ENCODE assay signal across 13 cellular contexts in the genomic region with DNA sequence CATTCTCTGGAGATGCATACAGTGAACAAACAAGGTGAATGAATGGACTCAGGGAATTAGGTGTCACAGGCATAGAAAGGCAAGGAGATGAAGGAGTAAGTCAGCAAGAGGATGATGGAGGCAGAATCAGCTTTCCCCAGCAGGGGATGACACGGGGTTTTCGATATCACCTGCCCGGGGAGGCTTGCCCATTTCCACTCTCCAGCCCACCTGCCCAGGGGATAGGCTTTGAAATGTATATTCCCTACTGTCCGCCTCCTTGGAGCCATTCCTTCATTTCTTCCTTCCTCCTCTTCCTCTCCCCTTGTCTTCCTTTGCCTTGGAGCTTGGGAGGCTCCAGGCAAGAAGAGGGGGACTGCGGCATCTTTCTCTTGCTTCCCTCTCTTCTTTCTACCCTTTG. TPM values are rescaled to one million over a fixed set of nuclear protein-coding genes. Genes with fewer than 3 reads are reported as not detected.
DNase-seq lines count a peak whose midpoint lies in the region; ATAC-seq and TF ChIP-seq lines count a peak whose summit lies in the region.
"Had no signal": no experiment of that assay in that cellular context is flagged by ENCODE, and none has a peak within 500 bp of the region (broad histone marks: within the 10 kb centered on the region; RNA-seq: fewer than 3 reads in every experiment).

No MANE protein-coding gene starts in this region.

- H3K9me2 ChIP-seq in Karpas-422 (replicated peaks; ENCODE audit: insufficient read depth, low read length): no peaks in the 10 kb centered on the region
- H3K9me2 ChIP-seq: SK-N-SH had no signal

- H3K23ac ChIP-seq in H9 (ENCODE audit: insufficient read length, low read depth, low read length): no peak overlapping the region

- H4K8ac ChIP-seq in H9 (replicated peaks; ENCODE audit: insufficient read length, low read depth, low read length): no peak overlapping the region

- no peak overlapping the region for H2BK120ac ChIP-seq in H9 (ENCODE audit: low read depth, low read length, poor library complexity, severe bottlenecking)

- no peaks in the 10 kb centered on the region for H3K27me3 ChIP-seq in CD4-positive, alpha-beta T cell (ENCODE audit: control insufficient read depth, insufficient read depth, low read length)
- H3K27me3 ChIP-seq in Karpas-422 (ENCODE audit: low read length): no peaks in the 10 kb centered on the region
- H3K27me3 ChIP-seq in naive thymus-derived CD4-positive, alpha-beta T cell (ENCODE audit: control insufficient read depth in 2 of 2, insufficient read depth in 2 of 2, low read length in 2 of 2): no peaks in the 10 kb centered on the region
- no peaks in the 10 kb centered on the region for H3K27me3 ChIP-seq in prostate gland (replicated peaks; ENCODE audit: insufficient read depth)
- H3K27me3 ChIP-seq in H9 (ENCODE audit: insufficient read depth, low read length): no peaks in the 10 kb centered on the region
- H3K27me3 ChIP-seq: pancreas, thyroid gland had no signal

- TF ChIP-seq POLR2A in prostate gland (IDR thresholded peaks at IDR 0.05): no peak

- H3K9me3 Mint-ChIP-seq in CD4-positive, alpha-beta T cell: no peaks in the 10 kb centered on the region
- H3K9me3 Mint-ChIP-seq in activated naive CD8-positive, alpha-beta T cell treated with anti-CD3 and anti-CD28 coated beads for 36 hours: no peaks in the 10 kb centered on the region
- peaks cover 0 to 2% (median 0%) of the 10 kb centered on the region in 11 donors for H3K9me3 Mint-ChIP-seq in naive thymus-derived CD4-positive, alpha-beta T cell
- H3K9me3 Mint-ChIP-seq in H9: peaks cover 2 to 3% of the 10 kb centered on the region in 2 experiments; a peak in 2 of 5 replicates

- intact Hi-C loops in CD4-positive, alpha-beta T cell (cut with DNase I, micrococcal nuclease): loop anchor here (1.0 to 2.0 kb wide), 4 partner anchors 23 to 150 kb away; a partner anchor contains a TSS
- intact Hi-C loops in naive thymus-derived CD4-positive, alpha-beta T cell (cut with micrococcal nuclease): loop anchor here (1.0 to 10.0 kb wide), 7 partner anchors 23 to 776 kb away; a partner anchor contains a TSS
- intact Hi-C loops in prostate gland (cut with DNase I): no loop called here

- WGBS in prostate gland: 95% methylated on average over 5 of the region's 5 CpGs
- no CpG with 5 or more reads among the region's 5 CpGs for whole genome bisulfite sequencing in H9 (ENCODE audit: extremely low coverage, insufficient read length, low lambda C conversion rate)

- ATAC-seq in CD4-positive, alpha-beta T cell (ENCODE audit: poor library complexity): no peak
- ATAC-seq in naive thymus-derived CD4-positive, alpha-beta T cell: no peak
- no peak for ATAC-seq in HG03565 (IDR thresholded peaks at IDR 0.05; ENCODE audit: unreplicated experiment)

- H3K79me2 ChIP-seq in Karpas-422 (ENCODE audit: low read length) (no peaks in the 10 kb centered on the region), H9 (ENCODE audit: insufficient read depth, low read length) (no peaks in the 10 kb centered on the region)

- no peak overlapping the region for H2BK12ac ChIP-seq in H9 (ENCODE audit: insufficient read length, low read depth, low read length)

- no peak overlapping the region for H3K56ac ChIP-seq in H9 (ENCODE audit: insufficient read length, low read depth, low read length)

- no peak overlapping the region for H2BK20ac ChIP-seq in H9 (ENCODE audit: low read depth, low read length, poor library complexity, severe bottlenecking)

- no peak overlapping the region for H3T11ph ChIP-seq in H9 (ENCODE audit: low read length)

- no peak overlapping the region for H2BK15ac ChIP-seq in H9 (ENCODE audit: low read depth, low read length)

- no peak overlapping the region for H4K91ac ChIP-seq in H9 (ENCODE audit: insufficient read length, low read depth, low read length)

- H3K9me3 ChIP-seq in CD4-positive, alpha-beta T cell (ENCODE audit: control insufficient read depth, low read length): peaks cover 4% of the 10 kb centered on the region
- H3K9me3 ChIP-seq in Karpas-422 (ENCODE audit: low read length) (0 out of 2 replicates have a peak, but pooled peaks cover 3% of the 10 kb centered on the region), prostate gland (no peaks in the 10 kb centered on the region), H9 (ENCODE audit: control insufficient read depth, low read depth, low read length) (no peaks in the 10 kb centered on the region)
- H3K9me3 ChIP-seq in naive thymus-derived CD4-positive, alpha-beta T cell (ENCODE audit: control insufficient read depth in 2 of 3, low read length in 3 of 3): no peaks in the 10 kb centered on the region
- H3K9me3 ChIP-seq: pancreas, SK-N-SH, thyroid gland had no signal

- no peak overlapping the region for H3K4ac ChIP-seq in H9 (ENCODE audit: low read depth, low read length)

- peaks cover 17% of the 10 kb centered on the region for H3K4me1 Mint-ChIP-seq in CD4-positive, alpha-beta T cell (ENCODE audit: low read depth)
- peaks cover 14% of the 10 kb centered on the region for H3K4me1 Mint-ChIP-seq in activated naive CD8-positive, alpha-beta T cell treated with anti-CD3 and anti-CD28 coated beads for 36 hours
- H3K4me1 Mint-ChIP-seq in naive thymus-derived CD4-positive, alpha-beta T cell: peaks cover 10 to 27% (median 19%) of the 10 kb centered on the region in 7 donors
- H3K4me1 Mint-ChIP-seq in H9: peaks cover 30 to 33% of the 10 kb centered on the region in 2 experiments

- H3K4me2 ChIP-seq in Karpas-422 (ENCODE audit: low read depth, low read length, poor library complexity, severe bottlenecking) (peak overlapping the region; percentile 69), H9 (ENCODE audit: insufficient read depth, insufficient read length, low read length) (no peak overlapping the region)
- H3K4me2 ChIP-seq: SK-N-SH had no signal

- no peaks in the 10 kb centered on the region for H4K20me1 ChIP-seq in Karpas-422 (ENCODE audit: insufficient read depth, low read depth, low read length)
- no peaks in the 10 kb centered on the region for H4K20me1 ChIP-seq in H9 (ENCODE audit: control insufficient read depth, insufficient read depth, insufficient read length)

- H3K4me1 ChIP-seq in Karpas-422 (ENCODE audit: low read length) (peaks cover 40% of the 10 kb centered on the region), prostate gland (replicated peaks) (peaks cover 6% of the 10 kb centered on the region), H9 (ENCODE audit: insufficient read depth, low read length) (peaks cover 5% of the 10 kb centered on the region; the same call in 1 of the 2 replicates)
- H3K4me1 ChIP-seq in naive thymus-derived CD4-positive, alpha-beta T cell (ENCODE audit: control insufficient read depth in 2 of 2, insufficient read depth in 2 of 2, low read length in 2 of 2): peaks cover 16 to 18% of the 10 kb centered on the region in 2 donors

- H3K27me3 Mint-ChIP-seq in CD4-positive, alpha-beta T cell: no peaks in the 10 kb centered on the region
- no peaks in the 10 kb centered on the region for H3K27me3 Mint-ChIP-seq in activated naive CD8-positive, alpha-beta T cell treated with anti-CD3 and anti-CD28 coated beads for 36 hours
- H3K27me3 Mint-ChIP-seq in naive thymus-derived CD4-positive, alpha-beta T cell: no peaks in the 10 kb centered on the region
- H3K27me3 Mint-ChIP-seq in H9 (ENCODE audit: low read depth): peaks cover 10% of the 10 kb centered on the region

- no peak overlapping the region for H3K14ac ChIP-seq in H9 (ENCODE audit: insufficient read depth, low read length)

- no peaks in the 10 kb centered on the region for H3K23me2 ChIP-seq in H9 (ENCODE audit: insufficient read length, low read depth, low read length, poor library complexity, severe bottlenecking)

- no peak for TF ChIP-seq CTCF in CD4-positive, alpha-beta T cell (IDR thresholded peaks at IDR 0.05)
- TF ChIP-seq CTCF in prostate gland (IDR thresholded peaks at IDR 0.05) (no peak), H9 (conservative IDR thresholded peaks at IDR 0.05) (no peak; the same call in 2 of the 3 replicates)

- no peak overlapping the region for H3K27ac ChIP-seq in CD4-positive, alpha-beta T cell (ENCODE audit: low read depth, low read length)
- H3K27ac ChIP-seq in Karpas-422 (ENCODE audit: low read length): peak overlapping the region; percentile 73
- peak overlapping the region; percentile 57 for H3K27ac ChIP-seq in naive thymus-derived CD4-positive, alpha-beta T cell (ENCODE audit: low read depth, low read length)
- peak overlapping the region in 1 of 2 donors; percentile 35 for H3K27ac ChIP-seq in prostate gland
- H3K27ac ChIP-seq in H9 (ENCODE audit: insufficient read length, low read depth, low read length): no peak overlapping the region
- H3K27ac ChIP-seq: pancreas had no signal

- POLR2A ChIA-PET in CD4-positive, alpha-beta T cell (lab: Charles Lee): interaction anchor here (1.0 to 1.6 kb wide), 8 partner anchors 8 to 271 kb away, joined by 3 to 11 read pairs (median 6); a partner anchor contains a TSS
- POLR2A ChIA-PET in naive thymus-derived CD4-positive, alpha-beta T cell (lab: Charles Lee): interaction anchor here (0.6 to 2.1 kb wide), 10 partner anchors 11 to 239 kb away, joined by 3 to 17 read pairs (median 3); no protein-coding TSS in a partner anchor

- H2AK5ac ChIP-seq in H9 (ENCODE audit: insufficient read length, low read length): no peak overlapping the region

- CTCF ChIA-PET in CD4-positive, alpha-beta T cell (lab: Charles Lee): interaction anchor here (0.9 kb wide), 1 partner anchor 47 kb away, joined by 4 read pairs; no protein-coding TSS in a partner anchor
- CTCF ChIA-PET in naive thymus-derived CD4-positive, alpha-beta T cell (lab: Charles Lee): no interaction called here

- H2BK5ac ChIP-seq in H9 (ENCODE audit: insufficient read length, low read length): no peak overlapping the region

- no peak overlapping the region for H3K4me3 Mint-ChIP-seq in CD4-positive, alpha-beta T cell
- peak overlapping the region; percentile 81 for H3K4me3 Mint-ChIP-seq in activated naive CD8-positive, alpha-beta T cell treated with anti-CD3 and anti-CD28 coated beads for 36 hours
- H3K4me3 Mint-ChIP-seq in naive thymus-derived CD4-positive, alpha-beta T cell: peak overlapping the region in 8 of 10 donors; percentile 77 to 92 (median 86)
- H3K4me3 Mint-ChIP-seq in H9: peak overlapping the region in 1 of 2 experiments; percentile 33; a peak in 1 of 5 replicates

- no peak overlapping the region for H4K5ac ChIP-seq in H9 (ENCODE audit: insufficient read length, low read depth, low read length)

- no peaks in the 10 kb centered on the region for H3K36me3 Mint-ChIP-seq in CD4-positive, alpha-beta T cell (ENCODE audit: low read depth)
- H3K36me3 Mint-ChIP-seq in activated naive CD8-positive, alpha-beta T cell treated with anti-CD3 and anti-CD28 coated beads for 36 hours: no peaks in the 10 kb centered on the region
- H3K36me3 Mint-ChIP-seq in naive thymus-derived CD4-positive, alpha-beta T cell: peaks cover 0 to 11% (median 0%) of the 10 kb centered on the region in 5 donors
- H3K36me3 Mint-ChIP-seq in H9 (ENCODE audit: insufficient read depth in 1 of 3, low read depth in 3 of 3): no peaks in the 10 kb centered on the region

- H3K18ac ChIP-seq in H9 (ENCODE audit: insufficient read length, low read depth, low read length): no peak overlapping the region

- H3K36me3 ChIP-seq in Karpas-422 (ENCODE audit: insufficient read depth, low read length) (no peaks in the 10 kb centered on the region), prostate gland (no peaks in the 10 kb centered on the region)
- no peaks in the 10 kb centered on the region for H3K36me3 ChIP-seq in naive thymus-derived CD4-positive, alpha-beta T cell (ENCODE audit: control insufficient read depth in 2 of 3, insufficient read depth in 3 of 3, low read length in 3 of 3)
- H3K36me3 ChIP-seq: pancreas, thyroid gland had no signal

- H2AFZ ChIP-seq in Karpas-422 (ENCODE audit: low read length): 0 out of 2 replicates have a peak overlapping the region, but pooled peaks have one; percentile 29
- no peak overlapping the region for H2AFZ ChIP-seq in H9 (ENCODE audit: low read length)

- peak overlapping the region; percentile 86 for H3K27ac Mint-ChIP-seq in CD4-positive, alpha-beta T cell
- peak overlapping the region; percentile 95 for H3K27ac Mint-ChIP-seq in activated naive CD8-positive, alpha-beta T cell treated with anti-CD3 and anti-CD28 coated beads for 36 hours
- H3K27ac Mint-ChIP-seq in naive thymus-derived CD4-positive, alpha-beta T cell: peak overlapping the region; percentile 92 to 99 (median 95)
- no peak overlapping the region for H3K27ac Mint-ChIP-seq in H9

- no peaks in the 10 kb centered on the region for H3K79me1 ChIP-seq in H9 (ENCODE audit: insufficient read depth, low read depth, low read length, poor library complexity, severe bottlenecking)

- DNase-seq in CD4-positive, alpha-beta T cell: no peak
- DNase-seq in Karpas-422 (no peak), prostate gland (ENCODE audit: low spot score) (no peak), putamen (ENCODE audit: low spot score) (no peak), H9 (no peak)
- no peak for DNase-seq in activated naive CD8-positive, alpha-beta T cell treated with anti-CD3 and anti-CD28 coated beads for 36 hours
- DNase-seq in naive thymus-derived CD4-positive, alpha-beta T cell: no peak
- DNase-seq: NCI-H1105, NCI-H774, SK-N-SH had no signal

- H3K4me3 ChIP-seq in Karpas-422 (ENCODE audit: low read length) (peak overlapping the region; percentile 59), prostate gland (no peak overlapping the region)
- H3K4me3 ChIP-seq in naive thymus-derived CD4-positive, alpha-beta T cell (ENCODE audit: low read length): peak overlapping the region; percentile 34
- H3K4me3 ChIP-seq: pancreas, thyroid gland had no signal

- peak overlapping the region; percentile 69 for H3K9ac ChIP-seq in Karpas-422 (ENCODE audit: low read length)
- H3K9ac ChIP-seq in H9 (ENCODE audit: extremely low read depth, insufficient read length, low read length): no peak overlapping the region
- H3K9ac ChIP-seq: SK-N-SH had no signal

RNA-seq across cellular contexts. Expression of a gene that starts 23.3 kb away (rescaled TPM):
- 1 to 10 TPM; 6.8 to 8.1 TPM for total RNA-seq in CD4-positive, alpha-beta T cell
- 5.9 and 7.7 TPM in 2 replicates for total RNA-seq in Karpas-422 (2014; rRNA removed; shearing (Covaris generic); ENCODE audit: low replicate concordance)
- total RNA-seq in activated naive CD8-positive, alpha-beta T cell treated with anti-CD3 and anti-CD28 coated beads for 36 hours: 10 to 100 TPM; 13.3 to 13.7 TPM
- total RNA-seq in naive thymus-derived CD4-positive, alpha-beta T cell: 10 to 100 TPM in 4 of 5 experiments, 1 to 10 TPM in 1; 6.8 to 22.5 (median 19.4) TPM
- 10 to 100 TPM in 1 of 2 donors, 1 to 10 TPM in 1; 9.1 to 12.2 TPM for polyA plus RNA-seq in naive thymus-derived CD4-positive, alpha-beta T cell
- total RNA-seq in prostate gland: 10 to 100 TPM; 30.4 to 31.2 TPM
- total RNA-seq in H9 (2021): 19.2 and 20.4 TPM in 2 replicates

Comparison
In these comparisons a context has a peak if more than half of its experiments do, and no peak if none do; other contexts are left out.
1. H3K27ac ChIP-seq: peak in Karpas-422 (single experiment) and naive thymus-derived CD4-positive, alpha-beta T cell (single experiment); none in CD4-positive, alpha-beta T cell (single experiment) and H9 (single experiment).
2. H3K27ac Mint-ChIP-seq: peak in CD4-positive, alpha-beta T cell (single experiment), activated naive CD8-positive, alpha-beta T cell treated with anti-CD3 and anti-CD28 coated beads for 36 hours (single experiment) and naive thymus-derived CD4-positive, alpha-beta T cell (9 of 9); none in H9 (0 of 3).
3. H3K4me3 ChIP-seq: peak in Karpas-422 (single experiment) and naive thymus-derived CD4-positive, alpha-beta T cell (single experiment); none in prostate gland (0 of 2).